Comparison of ENCODE assay signal across 8 cellular contexts in the genomic region with DNA sequence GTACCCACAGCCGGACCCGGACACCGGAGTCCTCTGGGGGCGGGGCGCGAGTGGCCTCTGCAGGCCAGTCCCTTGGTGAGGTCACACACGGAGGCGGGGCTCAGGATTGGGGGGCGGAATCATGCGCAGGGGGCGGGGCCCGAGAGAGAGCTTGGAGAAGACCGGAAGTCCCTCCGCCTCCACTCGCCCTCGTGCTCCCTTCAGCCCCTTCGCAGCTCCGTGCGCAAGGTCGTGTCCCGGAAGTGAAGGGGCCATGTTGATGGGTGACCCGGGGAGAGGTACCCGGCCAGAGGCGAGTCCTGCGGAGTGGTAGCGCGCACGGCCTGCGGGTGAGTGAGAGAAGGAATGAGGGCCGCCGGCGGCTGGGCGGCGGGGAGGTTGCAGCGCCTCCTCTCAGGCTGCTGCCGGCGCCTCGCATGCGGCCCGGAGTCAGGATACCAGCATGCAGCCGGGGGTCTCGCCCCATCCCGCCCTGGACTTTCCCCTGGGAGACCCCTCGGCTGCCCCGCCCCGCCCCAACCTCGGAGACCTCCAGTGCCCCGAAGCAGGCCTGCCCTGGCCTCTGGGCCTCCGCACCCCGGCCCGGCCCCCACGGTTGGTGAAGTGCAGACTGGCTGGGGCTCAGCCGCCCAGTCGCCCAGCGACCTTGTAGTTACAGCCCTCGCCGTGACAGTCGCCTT. TPM values are rescaled to one million over a fixed set of nuclear protein-coding genes. Genes with fewer than 3 reads are reported as not detected.
A peak's percentile ranks its signal among the peaks of the same experiment; 100 is the strongest.
DNase-seq lines count a peak whose midpoint lies in the region; ATAC-seq, FAIRE-seq and TF ChIP-seq lines count a peak whose summit lies in the region.

A gene (plus strand): TSS at position 182 of the 680 bp plus-strand sequence. CDS start 9,005 bp downstream, outside the sequence.

- H3K36me3 Mint-ChIP-seq in dendritic cell treated with granulocyte-macrophage colony-stimulating factor and Interleukin-4, amounts not matched to agents 40 ng/mL and 50 ng/mL, for 4 days (ENCODE audit: low read depth): peaks cover 48% of the 10 kb centered on the region

- H3K4me1 ChIP-seq in BE2C (peaks cover 26% of the 10 kb centered on the region), left lung (peaks cover 20 to 35% of the 10 kb centered on the region in 2 donors)

- H3K9me3 Mint-ChIP-seq in dendritic cell treated with granulocyte-macrophage colony-stimulating factor and Interleukin-4, amounts not matched to agents 40 ng/mL and 50 ng/mL, for 4 days: no peaks in the 10 kb centered on the region

- H3K9me3 ChIP-seq in BE2C (no peaks in the 10 kb centered on the region), left lung (no peaks in the 10 kb centered on the region)

- H3K4me3 ChIP-seq in BE2C (ENCODE audit: low read depth, low read length) (peak within 1 kb of the TSS; percentile 93), left lung (peak within 1 kb of the TSS; percentile 97 to 99)

- H3K4me3 Mint-ChIP-seq in dendritic cell treated with granulocyte-macrophage colony-stimulating factor and Interleukin-4, amounts not matched to agents 40 ng/mL and 50 ng/mL, for 4 days: peak within 1 kb of the TSS; percentile 82

- intact Hi-C loops in dendritic cell treated with granulocyte-macrophage colony-stimulating factor and Interleukin-4, amounts not matched to agents 40 ng/mL and 50 ng/mL, for 4 days (cut with micrococcal nuclease): loop anchor here (1.0 kb wide), 1 partner anchor 18 kb away; a partner anchor contains a TSS
- intact Hi-C loops in left lung (cut with DNase I): no loop called here

- H3K4me1 Mint-ChIP-seq in dendritic cell treated with granulocyte-macrophage colony-stimulating factor and Interleukin-4, amounts not matched to agents 40 ng/mL and 50 ng/mL, for 4 days (ENCODE audit: low read depth): peaks cover 51% of the 10 kb centered on the region

- H3K27me3 Mint-ChIP-seq in dendritic cell treated with granulocyte-macrophage colony-stimulating factor and Interleukin-4, amounts not matched to agents 40 ng/mL and 50 ng/mL, for 4 days: no peaks in the 10 kb centered on the region

- TF ChIP-seq CTCF in BE2C (IDR thresholded peaks at IDR 0.05; ENCODE audit: low read depth, low read length) (no peak), left lung (IDR thresholded peaks at IDR 0.05) (no peak)

- H3K36me3 ChIP-seq in BE2C: peaks cover 41% of the 10 kb centered on the region
- H3K36me3 ChIP-seq in left lung: peaks cover 4 to 33% of the 10 kb centered on the region in 2 donors

- DNase-seq in BE2C (peak; percentile 98), GM19239 (ENCODE audit: insufficient read length, low spot score) (peak; percentile 98), NCI-H69 (lab: John Stamatoyannopoulos, UW) (peak; percentile 98), left lung (peak; percentile 98 to 99)
- peak; percentile 85 for DNase-seq in activated CD4-positive, alpha-beta T cell treated with anti-CD3 and anti-CD28 coated beads, Interleukin-2, amount 50 U/mL, for 1 hour
- peak; percentile 91 for DNase-seq in stimulated activated CD4-positive, alpha-beta T cell treated with anti-CD3 and anti-CD28 coated beads, Interleukin-2, amount 100 ng/mL, for 48 hours

- H3K27ac Mint-ChIP-seq in dendritic cell treated with granulocyte-macrophage colony-stimulating factor and Interleukin-4, amounts not matched to agents 40 ng/mL and 50 ng/mL, for 4 days: peak within 1 kb of the TSS; percentile 89

- peak; percentile 99 for FAIRE-seq in GM19239 (lab: Jason Lieb, UNC)

- H3K27me3 ChIP-seq in BE2C (no peaks in the 10 kb centered on the region), left lung (no peaks in the 10 kb centered on the region)

- H3K27ac ChIP-seq in left lung: peak within 1 kb of the TSS; percentile 70 to 82

- ATAC-seq in HG03442 (IDR thresholded peaks at IDR 0.05; ENCODE audit: unreplicated experiment) (peak; percentile 89), left lung (peak; percentile 99)

RNA-seq across cellular contexts. Expression of the gene that starts here (rescaled TPM):
- polyA plus RNA-seq in BE2C (2012; ENCODE audit: insufficient read depth, insufficient read length, low read depth): 117 TPM
- 10 to 100 TPM; 16.1 to 27.2 TPM for total RNA-seq in left lung

Comparison
In these comparisons a context has a peak if more than half of its experiments do, and no peak if none do; other contexts are left out.
1. Peak in every context shown above with its lines: DNase-seq, ATAC-seq, H3K4me3 ChIP-seq and H3K27ac ChIP-seq.